1 cellular context compared by ENCODE assay signal in genomic region chr12:28650906-28651305, GRCh38.
A peak's percentile ranks its signal among the peaks of the same experiment; 100 is the strongest.
TF ChIP-seq lines count a peak whose summit lies in the region.

No MANE protein-coding gene starts in this region.

TF ChIP-seq in HepG2, 621 proteins besides CTCF, POLR2A, EP300 and RAD21 (continued from another document):
- TF ChIP-seq ZNF318 (CRISPR knock-in tag; IDR thresholded peaks at IDR 0.05) (no peak), ZNF746 (CRISPR knock-in tag; IDR thresholded peaks at IDR 0.05) (no peak), MAFF (IDR thresholded peaks at IDR 0.05; ENCODE audit: low read depth, low read length) (peak; percentile 49; the same call in 1 of the 2 replicates), CENPBD1 (CRISPR knock-in tag; IDR thresholded peaks at IDR 0.05; ENCODE audit: borderline replicate concordance, low read depth) (no peak), DNMT1 (CRISPR knock-in tag; IDR thresholded peaks at IDR 0.05) (no peak), ZNF3 (CRISPR knock-in tag; IDR thresholded peaks at IDR 0.05) (no peak), ZNF510 (CRISPR knock-in tag; IDR thresholded peaks at IDR 0.05; ENCODE audit: low read depth) (no peak), SOX5 (CRISPR knock-in tag; IDR thresholded peaks at IDR 0.05; ENCODE audit: borderline replicate concordance) (no peak), CEBPB (IDR thresholded peaks at IDR 0.05; ENCODE audit: borderline replicate concordance, low read depth, low read length) (no peak), ATF7 (IDR thresholded peaks at IDR 0.05) (peak; percentile 38; the same call in 1 of the 2 replicates), ATF7 (CRISPR knock-in tag; IDR thresholded peaks at IDR 0.05) (no peak)
